ENCODE assay signal across 15 cellular contexts in the genomic region with DNA sequence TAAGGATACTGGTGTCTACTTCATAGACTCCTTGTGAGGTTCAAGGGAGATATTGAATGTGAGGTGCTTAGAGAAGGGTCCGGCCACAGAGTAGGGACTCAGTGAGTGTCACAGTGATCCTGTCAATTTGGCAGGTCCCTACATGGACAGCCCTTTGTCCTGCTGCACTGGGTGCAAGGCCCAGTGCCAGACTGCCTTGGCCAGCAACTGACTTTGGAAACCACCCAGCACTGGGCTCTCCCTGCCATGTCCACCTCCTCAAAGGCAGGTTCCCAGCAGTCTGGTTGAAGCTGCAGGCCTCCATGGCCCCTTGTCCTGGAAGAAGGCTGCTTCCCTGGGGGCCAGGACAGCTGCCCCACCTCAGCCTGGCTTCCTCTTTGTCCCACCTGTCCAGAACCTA. TPM values are rescaled to one million over a fixed set of nuclear protein-coding genes. Genes with fewer than 3 reads are reported as not detected.
DNase-seq lines count a peak whose midpoint lies in the region; ATAC-seq and TF ChIP-seq lines count a peak whose summit lies in the region.
"Not testable (repeated sequence)": the region's sequence is repeated elsewhere in the genome, so short reads cannot be mapped to it uniquely, and the experiment has no call there.
"Had no signal": no experiment of that assay in that cellular context is flagged by ENCODE, and none has a peak within 500 bp of the region (broad histone marks: within the 10 kb centered on the region; RNA-seq: fewer than 3 reads in every experiment).

No MANE protein-coding gene starts in this region.

- TF ChIP-seq CTCF in Calu3 (IDR thresholded peaks at IDR 0.05; ENCODE audit: unreplicated experiment); RWPE1 (conservative IDR thresholded peaks at IDR 0.05; ENCODE audit: low read depth); heart left ventricle (IDR thresholded peaks at IDR 0.05); mucosa of descending colon (IDR thresholded peaks at IDR 0.05): not testable (repeated sequence)

- H3K36me3 ChIP-seq in heart left ventricle; mucosa of descending colon (ENCODE audit: low read depth): not testable (repeated sequence)

- not testable (repeated sequence) for H3K27me3 ChIP-seq in heart left ventricle; right cardiac atrium (ENCODE audit: control insufficient read depth, insufficient read depth)

- not testable (repeated sequence) for H3K4me3 Mint-ChIP-seq in Calu3 (ENCODE audit: low read depth, unreplicated experiment); stimulated activated memory B cell treated with anti-CD40 and anti-IgM and Interleukin-4, amounts not matched to agents 10 μg/mL and 1 μg/mL and 100 μg/mL, for 72 hours

- H3K27ac Mint-ChIP-seq in Calu3 (ENCODE audit: unreplicated experiment); stimulated activated memory B cell treated with anti-CD40 and anti-IgM and Interleukin-4, amounts not matched to agents 10 μg/mL and 1 μg/mL and 100 μg/mL, for 72 hours: not testable (repeated sequence)

- H3K4me1 ChIP-seq in heart left ventricle; right cardiac atrium (ENCODE audit: control insufficient read depth, insufficient read depth, low read length); mucosa of descending colon (ENCODE audit: low read depth): not testable (repeated sequence)

- POLR2A ChIA-PET in RWPE1 (lab: Yijun Ruan, JAX; ENCODE audit: low non-redundant PET) = not testable (repeated sequence)

- H3K36me3 Mint-ChIP-seq in Calu3 (ENCODE audit: insufficient read depth, unreplicated experiment); stimulated activated memory B cell treated with anti-CD40 and anti-IgM and Interleukin-4, amounts not matched to agents 10 μg/mL and 1 μg/mL and 100 μg/mL, for 72 hours: not testable (repeated sequence)

- not testable (repeated sequence) for TF ChIP-seq POLR2A in heart left ventricle (IDR thresholded peaks at IDR 0.05)

- no CpG with 5 or more reads among the region's 1 CpG for WGBS in heart left ventricle, 4 donors
- no CpG with 5 or more reads among the region's 1 CpG for WGBS in right cardiac atrium

- not testable (repeated sequence) for H3K27me3 Mint-ChIP-seq in Calu3 (ENCODE audit: unreplicated experiment); stimulated activated memory B cell treated with anti-CD40 and anti-IgM and Interleukin-4, amounts not matched to agents 10 μg/mL and 1 μg/mL and 100 μg/mL, for 72 hours

- not testable (repeated sequence) for H3K4me1 Mint-ChIP-seq in Calu3 (ENCODE audit: low read depth, unreplicated experiment); stimulated activated memory B cell treated with anti-CD40 and anti-IgM and Interleukin-4, amounts not matched to agents 10 μg/mL and 1 μg/mL and 100 μg/mL, for 72 hours

- not testable (repeated sequence) for H3K9me3 ChIP-seq in heart left ventricle; right cardiac atrium (ENCODE audit: control insufficient read depth, low read length); mucosa of descending colon

- ATAC-seq in heart left ventricle (peak; percentile 77 to 82 (median 82)), right cardiac atrium (peak; percentile 7 to 62), mucosa of descending colon (peak; percentile 5)
- ATAC-seq in stimulated activated memory B cell treated with anti-CD40 and anti-IgM and Interleukin-4, amounts not matched to agents 10 μg/mL and 1 μg/mL and 100 μg/mL, for 72 hours = peak; percentile 17

- not testable (repeated sequence) for DNase-seq in Calu3; RWPE1 (ENCODE audit: low spot score); epithelial cell of prostate (ENCODE audit: low read depth, low spot score); heart left ventricle; right cardiac atrium; mucosa of descending colon

- intact Hi-C loops in Calu3 (cut with micrococcal nuclease; ENCODE audit: unreplicated experiment); heart left ventricle (cut with DNase I); right cardiac atrium (cut with DNase I); mucosa of descending colon (cut with DNase I, micrococcal nuclease): not testable (repeated sequence)

- not testable (repeated sequence) for H3K9me3 Mint-ChIP-seq in Calu3 (ENCODE audit: low read depth, unreplicated experiment); stimulated activated memory B cell treated with anti-CD40 and anti-IgM and Interleukin-4, amounts not matched to agents 10 μg/mL and 1 μg/mL and 100 μg/mL, for 72 hours

- CTCF ChIA-PET in Calu3 (lab: Charles Lee); RWPE1 (lab: Yijun Ruan, JAX): not testable (repeated sequence)

- H3K27ac ChIP-seq in RWPE1 (peak overlapping the region; percentile 91), epithelial cell of prostate (peak overlapping the region; percentile 92)
- not testable (repeated sequence) for H3K27ac ChIP-seq in heart left ventricle; right cardiac atrium (ENCODE audit: low read length)

- TSS peak; percentile 93 for BruUV-seq in Calu3 (replicated peaks; lab: Mats Ljungman, UMichigan)

- H3K4me3 ChIP-seq in heart left ventricle; right cardiac atrium (ENCODE audit: low read length); mucosa of descending colon: not testable (repeated sequence)

RNA-seq across cellular contexts. Expression of gene ANXA8, which starts 1.5 kb away (rescaled TPM):
- total RNA-seq in Calu3 (2022) (0.69 and 1.1 TPM in 2 replicates), heart left ventricle (10 to 100 TPM in 1 of 9 donors, under 1 TPM in 3, not detected in 5; 0.30 to 52.4 (median 0.64) TPM), right cardiac atrium (1 to 10 TPM in 1 of 4 donors, under 1 TPM in 3; 0.62 to 1.3 (median 0.80) TPM), mucosa of descending colon (under 1 TPM in 1 of 3 donors, not detected in 2; 0.19 TPM)
- polyA plus RNA-seq in heart left ventricle (under 1 TPM in 1 of 2 donors, not detected in 1; 0.15 TPM), right cardiac atrium (0.27 TPM)
- total RNA-seq: A673; CD4-positive, alpha-beta memory T cell; G401; H1 had no signal
- polyA plus RNA-seq: CD4-positive, alpha-beta memory T cell had no signal

RNA-seq across cellular contexts. Expression of gene FAM25G, which starts 9.1 kb away (rescaled TPM):
- total RNA-seq in Calu3 (2022) (not detected in 2 replicates), heart left ventricle (not detected), right cardiac atrium (not detected), mucosa of descending colon (1 to 10 TPM in 1 of 3 donors, not detected in 2; 4.3 TPM)
- polyA plus RNA-seq in heart left ventricle (not detected), right cardiac atrium (not detected)
- total RNA-seq: A673; CD4-positive, alpha-beta memory T cell; G401; GM12878; H1; H9 had no signal
- polyA plus RNA-seq: AG04450; CD14-positive monocyte; CD4-positive, alpha-beta memory T cell; GM12878; H1 had no signal

RNA-seq across cellular contexts. Expression of gene AGAP9, which starts 41.1 kb away (rescaled TPM):
- total RNA-seq in Calu3 (2022) (17.6 and 19.3 TPM in 2 replicates), heart left ventricle (1 to 10 TPM in 8 of 9 donors, under 1 TPM in 1; 0.64 to 7.4 (median 2.0) TPM), right cardiac atrium (1 to 10 TPM; 3.3 to 4.6 (median 4.0) TPM), mucosa of descending colon (10 to 100 TPM in 2 of 3 donors, 1 to 10 TPM in 1; 6.9 to 17.4 (median 10.9) TPM)
- polyA plus RNA-seq in heart left ventricle (1 to 10 TPM; 1.9 to 8.1 TPM), right cardiac atrium (4.9 TPM)

Comparison
In these comparisons a context has a peak if more than half of its experiments do, and no peak if none do; other contexts are left out.
1. ATAC-seq: peak in every context shown above with its lines; median percentile 82 in heart left ventricle; 34 in right cardiac atrium; 17 in stimulated activated memory B cell treated with anti-CD40 and anti-IgM and Interleukin-4, amounts not matched to agents 10 μg/mL and 1 μg/mL and 100 μg/mL, for 72 hours; 5 in mucosa of descending colon.